12 cellular contexts compared by ENCODE assay signal in the genomic region with DNA sequence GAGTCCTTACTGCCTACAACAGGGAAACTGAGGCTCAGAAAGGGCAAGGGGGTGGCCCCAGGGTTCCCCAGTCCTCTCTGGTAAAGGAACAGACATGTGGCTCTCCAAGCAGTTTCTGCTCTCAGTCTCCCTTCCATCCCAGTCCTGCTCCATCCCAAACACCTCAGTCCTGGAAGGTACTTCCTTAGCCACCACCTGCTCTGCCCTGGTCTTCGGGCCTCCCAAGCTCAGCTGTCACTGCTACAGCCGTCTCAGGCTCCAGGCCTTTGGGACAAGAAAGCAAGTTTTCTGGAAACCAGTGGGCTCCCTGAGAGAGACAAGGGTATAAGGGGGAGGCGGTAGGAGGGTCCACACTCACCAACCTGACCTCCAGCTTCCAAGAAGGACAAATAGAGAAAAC. TPM values are rescaled to one million over a fixed set of nuclear protein-coding genes. Genes with fewer than 3 reads are reported as not detected.
A peak's percentile ranks its signal among the peaks of the same experiment; 100 is the strongest.
DNase-seq lines count a peak whose midpoint lies in the region; ATAC-seq and TF ChIP-seq lines count a peak whose summit lies in the region.
"Had no signal": no experiment of that assay in that cellular context is flagged by ENCODE, and none has a peak within 500 bp of the region (broad histone marks: within the 10 kb centered on the region; RNA-seq: fewer than 3 reads in every experiment).

No MANE protein-coding gene starts in this region.

- no peaks in the 10 kb centered on the region for H3K9me3 Mint-ChIP-seq in activated naive CD4-positive, alpha-beta T cell treated with anti-CD3 and anti-CD28 coated beads, Interleukin-2, amount 50 U/mL, for 24 hours

- H3K4me1 ChIP-seq in gastroesophageal sphincter = peaks cover 0 to 28% (median 7%) of the 10 kb centered on the region in 3 donors
- H3K4me1 ChIP-seq in stomach = peaks cover 4 to 29% (median 20%) of the 10 kb centered on the region in 4 donors

- no peaks in the 10 kb centered on the region for H3K79me2 ChIP-seq in SU-DHL-6 (ENCODE audit: insufficient read depth, low read length)

- no peak for DNase-seq in activated naive CD4-positive, alpha-beta T cell (lab: John Stamatoyannopoulos, UW)
- DNase-seq in stomach = no peak
- DNase-seq in NCI-H446 treated with DMSO at 0.1 percent for 48 hours (lab: John Stamatoyannopoulos, UW) = no peak
- no peak for DNase-seq in NCI-H2227 (lab: John Stamatoyannopoulos, UW; ENCODE audit: unreplicated experiment)
- DNase-seq: stimulated activated CD4-positive, alpha-beta T cell treated with anti-CD3 and anti-CD28 coated beads, Interleukin-4, amount 100 ng/mL, for 1 hour; SW 1271 had no signal

- H3K4me3 Mint-ChIP-seq in activated naive CD4-positive, alpha-beta T cell treated with anti-CD3 and anti-CD28 coated beads, Interleukin-2, amount 50 U/mL, for 24 hours = peak overlapping the region; percentile 90

- H3K27ac ChIP-seq in SU-DHL-6 (ENCODE audit: low read depth, low read length) = peak overlapping the region; percentile 32; the same call in 1 of the 2 replicates
- peak overlapping the region in 3 of 4 donors; percentile 77 to 84 (median 82) for H3K27ac ChIP-seq in gastroesophageal sphincter
- H3K27ac ChIP-seq in stomach = peak overlapping the region in 3 of 5 donors; percentile 85 to 90 (median 89)
- H3K27ac ChIP-seq: ovary, suprapubic skin had no signal

- peak overlapping the region; percentile 1 for H3K27ac Mint-ChIP-seq in activated naive CD4-positive, alpha-beta T cell treated with anti-CD3 and anti-CD28 coated beads, Interleukin-2, amount 50 U/mL, for 24 hours

- H3K4me3 ChIP-seq in SU-DHL-6 (ENCODE audit: insufficient read depth, low read length, poor library complexity, severe bottlenecking) = no peak overlapping the region
- H3K4me3 ChIP-seq in gastroesophageal sphincter = no peak overlapping the region
- H3K4me3 ChIP-seq in stomach = no peak overlapping the region
- H3K4me3 ChIP-seq: ovary had no signal

- H3K9me3 ChIP-seq in SU-DHL-6 (ENCODE audit: insufficient read depth, low read length) (no peaks in the 10 kb centered on the region), gastroesophageal sphincter (no peaks in the 10 kb centered on the region), stomach (no peaks in the 10 kb centered on the region)
- H3K9me3 ChIP-seq: ovary, suprapubic skin had no signal

- H3K36me3 ChIP-seq in SU-DHL-6 (ENCODE audit: low read length) = no peaks in the 10 kb centered on the region
- no peaks in the 10 kb centered on the region for H3K36me3 ChIP-seq in gastroesophageal sphincter
- no peaks in the 10 kb centered on the region for H3K36me3 ChIP-seq in stomach
- H3K36me3 ChIP-seq: ovary, suprapubic skin had no signal

- 71% methylated on average over 2 of the region's 3 CpGs; no CpG with 5 or more reads in 1 of the 2 donors for WGBS in gastroesophageal sphincter (ENCODE audit: low coverage in 1 of 2), 2 donors
- 71 to 85% (median 80%) methylated on average over 3 of the region's 3 CpGs for WGBS in stomach, 5 donors

- no peak overlapping the region for H2AFZ ChIP-seq in SU-DHL-6 (ENCODE audit: low read depth, low read length, severe bottlenecking)

- H4K20me1 ChIP-seq in SU-DHL-6 (ENCODE audit: low read depth, low read length) = no peaks in the 10 kb centered on the region

- ATAC-seq in gastroesophageal sphincter (no peak), HG03354 (IDR thresholded peaks at IDR 0.05; ENCODE audit: poor library complexity, severe bottlenecking, unreplicated experiment) (no peak)

- H3K27me3 ChIP-seq in SU-DHL-6 (ENCODE audit: low read length) = no peaks in the 10 kb centered on the region
- H3K27me3 ChIP-seq in gastroesophageal sphincter = no peaks in the 10 kb centered on the region
- H3K27me3 ChIP-seq in stomach = no peaks in the 10 kb centered on the region
- H3K27me3 ChIP-seq: ovary, suprapubic skin had no signal

- intact Hi-C loops in stomach (cut with DNase I; ENCODE audit: low total_unique reads) = no loop called here

- TF ChIP-seq CTCF in SU-DHL-6 (IDR thresholded peaks at IDR 0.05; ENCODE audit: insufficient read depth, low read length, poor library complexity, severe bottlenecking) (no peak), gastroesophageal sphincter (IDR thresholded peaks at IDR 0.05) (no peak), stomach (IDR thresholded peaks at IDR 0.05) (no peak)

- TF ChIP-seq POLR2A in gastroesophageal sphincter (IDR thresholded peaks at IDR 0.05) = no peak
- no peak for TF ChIP-seq POLR2A in stomach (IDR thresholded peaks at IDR 0.05)

- H3K4me2 ChIP-seq in SU-DHL-6 (ENCODE audit: low read depth, low read length, poor library complexity, severe bottlenecking) = no peak overlapping the region

- peaks cover 12% of the 10 kb centered on the region for H3F3A ChIP-seq in SU-DHL-6 (ENCODE audit: insufficient read depth)

- no peaks in the 10 kb centered on the region for H3K9me2 ChIP-seq in SU-DHL-6 (replicated peaks; ENCODE audit: insufficient read depth, low read length)

- no peaks in the 10 kb centered on the region for H3K36me3 Mint-ChIP-seq in activated naive CD4-positive, alpha-beta T cell treated with anti-CD3 and anti-CD28 coated beads, Interleukin-2, amount 50 U/mL, for 24 hours

- no peak overlapping the region for H3K9ac ChIP-seq in SU-DHL-6 (ENCODE audit: low read length)

- H3K4me1 Mint-ChIP-seq in activated naive CD4-positive, alpha-beta T cell treated with anti-CD3 and anti-CD28 coated beads, Interleukin-2, amount 50 U/mL, for 24 hours = peaks cover 14% of the 10 kb centered on the region

- TF ChIP-seq EP300 in gastroesophageal sphincter (IDR thresholded peaks at IDR 0.05) (no peak), stomach (IDR thresholded peaks at IDR 0.05) (no peak)

- H3K27me3 Mint-ChIP-seq in activated naive CD4-positive, alpha-beta T cell treated with anti-CD3 and anti-CD28 coated beads, Interleukin-2, amount 50 U/mL, for 24 hours = no peaks in the 10 kb centered on the region

RNA-seq across cellular contexts. Expression of a gene that starts 23.1 kb away (rescaled TPM):
- 1 to 10 TPM; 1.7 to 6.0 (median 3.2) TPM for total RNA-seq in gastroesophageal sphincter
- 1 to 10 TPM in 4 of 5 donors, not detected in 1; 1.3 to 4.9 (median 2.8) TPM for total RNA-seq in stomach
- 1 to 10 TPM in 2 of 3 donors, under 1 TPM in 1; 0.61 to 1.9 (median 1.5) TPM for polyA plus RNA-seq in stomach

RNA-seq across cellular contexts. Expression of a gene that starts 28.6 kb away (rescaled TPM):
- total RNA-seq in gastroesophageal sphincter (1 to 10 TPM in 2 of 4 donors, under 1 TPM in 1, not detected in 1; 0.27 to 1.6 (median 1.3) TPM), stomach (10 to 100 TPM in 1 of 5 donors, 1 to 10 TPM in 2, under 1 TPM in 1, not detected in 1; 0.55 to 11.1 (median 5.1) TPM)
- polyA plus RNA-seq in stomach = 1 to 10 TPM in 2 of 3 donors, under 1 TPM in 1; 0.95 to 5.6 (median 3.1) TPM

Comparison
In these comparisons a context has a peak if more than half of its experiments do, and no peak if none do; other contexts are left out.
1. H3K27ac ChIP-seq: peak in every context shown above with its lines; median percentile 89 in stomach; 82 in gastroesophageal sphincter; 32 in SU-DHL-6.